Comparison of ENCODE assay signal across 13 cellular contexts in the genomic region with DNA sequence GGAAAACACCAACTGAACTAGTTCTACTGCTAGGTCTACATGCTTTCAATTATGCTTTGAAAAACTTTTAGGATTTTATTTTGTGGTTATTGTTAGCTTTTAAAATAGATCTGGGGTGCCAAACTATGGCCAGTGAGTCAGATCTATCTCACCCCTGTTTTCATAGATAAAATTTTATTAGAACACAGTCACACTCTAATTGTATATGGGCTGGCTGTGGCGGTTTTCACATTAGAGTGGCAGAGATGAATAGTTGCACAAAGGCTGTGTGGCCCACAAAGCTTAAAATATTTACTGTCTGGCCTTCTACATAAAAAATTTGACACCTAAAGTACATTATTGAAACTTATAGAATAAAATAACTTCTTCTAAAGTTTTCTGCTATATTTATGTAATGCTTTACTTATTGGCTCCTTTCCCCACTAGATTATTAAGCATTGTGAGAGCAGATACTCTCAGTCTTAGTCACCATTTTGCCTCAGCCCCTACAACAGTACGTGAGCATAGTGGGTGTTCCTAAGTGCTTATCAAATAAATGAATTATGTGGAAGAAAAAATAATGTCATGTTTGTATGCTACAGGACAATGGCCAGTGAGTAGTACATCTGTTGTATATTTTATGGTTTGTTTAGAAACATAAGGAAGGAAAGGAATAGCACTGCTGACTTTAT. TPM values are rescaled to one million over a fixed set of nuclear protein-coding genes. Genes with fewer than 3 reads are reported as not detected.
DNase-seq lines count a peak whose midpoint lies in the region; ATAC-seq, FAIRE-seq and TF ChIP-seq lines count a peak whose summit lies in the region.
"Had no signal": no experiment of that assay in that cellular context is flagged by ENCODE, and none has a peak within 500 bp of the region (broad histone marks: within the 10 kb centered on the region; RNA-seq: fewer than 3 reads in every experiment).

No MANE protein-coding gene starts in this region.

- H3K9me3 ChIP-seq in astrocyte (ENCODE audit: insufficient read depth, low read depth, low read length) (no peaks in the 10 kb centered on the region), osteoblast (ENCODE audit: low read depth, low read length) (no peaks in the 10 kb centered on the region)
- H3K9me3 ChIP-seq: esophagus muscularis mucosa had no signal

- H3K4me1 ChIP-seq in astrocyte (ENCODE audit: insufficient read depth, low read length) = peaks cover 14% of the 10 kb centered on the region
- peaks cover 18% of the 10 kb centered on the region for H3K4me1 ChIP-seq in osteoblast (ENCODE audit: insufficient read depth, low read length)

- CTCF ChIA-PET in activated CD8-positive, alpha-beta T cell treated with anti-CD3 and anti-CD28 coated beads, Interleukin-2, amount 10 ng/mL, durations not matched to agents 7 days and 5 days (lab: Charles Lee) = interaction anchor here (1.3 kb wide), 1 partner anchor 13 kb away, joined by 3 read pairs; no protein-coding TSS in a partner anchor

- H3K4me2 ChIP-seq in astrocyte (ENCODE audit: low read length) = peak overlapping the region; percentile 10
- H3K4me2 ChIP-seq in osteoblast (ENCODE audit: insufficient read depth, low read length) = peak overlapping the region; percentile 22

- H3K27me3 Mint-ChIP-seq in astrocyte (ENCODE audit: low read depth, unreplicated experiment) (no peaks in the 10 kb centered on the region), endothelial cell (ENCODE audit: unreplicated experiment) (peaks cover 9% of the 10 kb centered on the region)
- H3K27me3 Mint-ChIP-seq in activated CD8-positive, alpha-beta T cell treated with anti-CD3 and anti-CD28 coated beads, Interleukin-2, amount 10 ng/mL, durations not matched to agents 7 days and 5 days (ENCODE audit: low read depth) = no peaks in the 10 kb centered on the region
- H3K27me3 Mint-ChIP-seq: activated CD4-positive, alpha-beta T cell treated with anti-CD3 and anti-CD28 coated beads, Interleukin-2, amount 10 ng/mL, durations not matched to agents 7 days and 5 days; activated naive CD8-positive, alpha-beta T cell treated with anti-CD3 and anti-CD28 coated beads, Interleukin-2, amount 50 U/mL, for 24 hours had no signal

- H3K9ac ChIP-seq in astrocyte (ENCODE audit: low read length) = no peak overlapping the region

- H3K9me3 Mint-ChIP-seq in astrocyte (ENCODE audit: unreplicated experiment) = no peaks in the 10 kb centered on the region
- no peaks in the 10 kb centered on the region for H3K9me3 Mint-ChIP-seq in endothelial cell (ENCODE audit: unreplicated experiment)
- H3K9me3 Mint-ChIP-seq in activated CD8-positive, alpha-beta T cell treated with anti-CD3 and anti-CD28 coated beads, Interleukin-2, amount 10 ng/mL, durations not matched to agents 7 days and 5 days (ENCODE audit: insufficient read depth) = no peaks in the 10 kb centered on the region
- H3K9me3 Mint-ChIP-seq: activated CD4-positive, alpha-beta T cell treated with anti-CD3 and anti-CD28 coated beads, Interleukin-2, amount 10 ng/mL, durations not matched to agents 7 days and 5 days; activated naive CD8-positive, alpha-beta T cell treated with anti-CD3 and anti-CD28 coated beads, Interleukin-2, amount 50 U/mL, for 24 hours had no signal

- H3K79me2 ChIP-seq in astrocyte (ENCODE audit: insufficient read depth, low read length) (peaks cover 23% of the 10 kb centered on the region), osteoblast (ENCODE audit: insufficient read depth, low read length) (peaks cover 27% of the 10 kb centered on the region)

- FAIRE-seq in astrocyte (lab: Jason Lieb, UNC) = peak; percentile 13

- no peak overlapping the region for H3K4me3 Mint-ChIP-seq in astrocyte (ENCODE audit: unreplicated experiment)
- H3K4me3 Mint-ChIP-seq in endothelial cell (ENCODE audit: unreplicated experiment) = no peak overlapping the region
- H3K4me3 Mint-ChIP-seq in activated CD8-positive, alpha-beta T cell treated with anti-CD3 and anti-CD28 coated beads, Interleukin-2, amount 10 ng/mL, durations not matched to agents 7 days and 5 days = no peak overlapping the region
- H3K4me3 Mint-ChIP-seq: activated CD4-positive, alpha-beta T cell treated with anti-CD3 and anti-CD28 coated beads, Interleukin-2, amount 10 ng/mL, durations not matched to agents 7 days and 5 days; activated naive CD8-positive, alpha-beta T cell treated with anti-CD3 and anti-CD28 coated beads, Interleukin-2, amount 50 U/mL, for 24 hours had no signal

- DNase-seq in astrocyte (ENCODE audit: low read depth) (peak; percentile 80), osteoblast (ENCODE audit: insufficient read length, low spot score, missing footprints) (peak; percentile 85), endothelial cell (ENCODE audit: low spot score) (no peak), NCI-H510A (lab: John Stamatoyannopoulos, UW) (no peak)
- no peak for DNase-seq in stimulated activated CD4-positive, alpha-beta T cell treated with anti-CD3 and anti-CD28 coated beads, Interleukin-2, amount 100 ng/mL, for 24 hours
- DNase-seq in activated CD8-positive, alpha-beta T cell treated with anti-CD3 and anti-CD28 coated beads, Interleukin-2, amount 10 ng/mL, durations not matched to agents 7 days and 5 days = no peak
- DNase-seq: activated CD4-positive, alpha-beta T cell treated with anti-CD3 and anti-CD28 coated beads, Interleukin-2, amount 10 ng/mL, durations not matched to agents 7 days and 5 days; activated naive CD8-positive, alpha-beta T cell treated with anti-CD3 and anti-CD28 coated beads, Interleukin-2, amount 50 U/mL, for 24 hours; DMS79; NCI-H187 had no signal

- H3K27me3 ChIP-seq in astrocyte (ENCODE audit: insufficient read depth, low read length) = no peaks in the 10 kb centered on the region
- H3K27me3 ChIP-seq in osteoblast (ENCODE audit: insufficient read depth, low read length) = no peaks in the 10 kb centered on the region
- H3K27me3 ChIP-seq: esophagus muscularis mucosa had no signal

- H3K36me3 Mint-ChIP-seq in astrocyte (ENCODE audit: low read depth, unreplicated experiment) (no peaks in the 10 kb centered on the region), endothelial cell (ENCODE audit: low read depth, unreplicated experiment) (peaks cover 4% of the 10 kb centered on the region)
- H3K36me3 Mint-ChIP-seq in activated CD8-positive, alpha-beta T cell treated with anti-CD3 and anti-CD28 coated beads, Interleukin-2, amount 10 ng/mL, durations not matched to agents 7 days and 5 days (ENCODE audit: low read depth) = peaks cover 29% of the 10 kb centered on the region

- H3K4me1 Mint-ChIP-seq in astrocyte (ENCODE audit: low read depth, unreplicated experiment) (peaks cover 16% of the 10 kb centered on the region), endothelial cell (ENCODE audit: unreplicated experiment) (peaks cover 16% of the 10 kb centered on the region)
- peaks cover 17% of the 10 kb centered on the region for H3K4me1 Mint-ChIP-seq in activated CD8-positive, alpha-beta T cell treated with anti-CD3 and anti-CD28 coated beads, Interleukin-2, amount 10 ng/mL, durations not matched to agents 7 days and 5 days (ENCODE audit: low read depth)

- H3K27ac ChIP-seq in astrocyte (ENCODE audit: low read depth, low read length) = peak overlapping the region; percentile 7
- peak overlapping the region; percentile 2 for H3K27ac ChIP-seq in osteoblast (ENCODE audit: low read depth, low read length)
- H3K27ac ChIP-seq: esophagus muscularis mucosa had no signal

- H3K27ac Mint-ChIP-seq in astrocyte (ENCODE audit: unreplicated experiment) (no peak overlapping the region), endothelial cell (ENCODE audit: unreplicated experiment) (no peak overlapping the region)
- H3K27ac Mint-ChIP-seq in activated CD8-positive, alpha-beta T cell treated with anti-CD3 and anti-CD28 coated beads, Interleukin-2, amount 10 ng/mL, durations not matched to agents 7 days and 5 days = no peak overlapping the region
- H3K27ac Mint-ChIP-seq: activated CD4-positive, alpha-beta T cell treated with anti-CD3 and anti-CD28 coated beads, Interleukin-2, amount 10 ng/mL, durations not matched to agents 7 days and 5 days; activated naive CD8-positive, alpha-beta T cell treated with anti-CD3 and anti-CD28 coated beads, Interleukin-2, amount 50 U/mL, for 24 hours had no signal

- ATAC-seq in GM18870 (IDR thresholded peaks at IDR 0.05; ENCODE audit: unreplicated experiment) = peak; percentile 40
- ATAC-seq in HG02973 (IDR thresholded peaks at IDR 0.05; ENCODE audit: unreplicated experiment) = peak; percentile 43
- ATAC-seq in activated CD8-positive, alpha-beta T cell treated with anti-CD3 and anti-CD28 coated beads, Interleukin-2, amount 10 ng/mL, durations not matched to agents 7 days and 5 days = no peak
- ATAC-seq: activated naive CD8-positive, alpha-beta T cell treated with anti-CD3 and anti-CD28 coated beads, Interleukin-2, amount 50 U/mL, for 24 hours had no signal

- H3K36me3 ChIP-seq in astrocyte (ENCODE audit: insufficient read depth, low read length) = peaks cover 4% of the 10 kb centered on the region
- H3K36me3 ChIP-seq in osteoblast (ENCODE audit: insufficient read depth, low read length) = peaks cover 1% of the 10 kb centered on the region

- H2AFZ ChIP-seq in astrocyte (ENCODE audit: low read depth, low read length) = no peak overlapping the region
- H2AFZ ChIP-seq in osteoblast (ENCODE audit: low read length) = no peak overlapping the region

- POLR2A ChIA-PET in activated CD8-positive, alpha-beta T cell treated with anti-CD3 and anti-CD28 coated beads, Interleukin-2, amount 10 ng/mL, durations not matched to agents 7 days and 5 days (lab: Charles Lee) = interaction anchor here (0.6 kb wide), 1 partner anchor 282 kb away, joined by 3 read pairs; no protein-coding TSS in a partner anchor

- H4K20me1 ChIP-seq in astrocyte (ENCODE audit: insufficient read depth, low read length) (peaks cover 9% of the 10 kb centered on the region), osteoblast (ENCODE audit: insufficient read depth, low read length) (no peaks in the 10 kb centered on the region)

- no peak overlapping the region for H3K4me3 ChIP-seq in astrocyte (ENCODE audit: insufficient read depth, low read depth, low read length)
- H3K4me3 ChIP-seq in osteoblast (ENCODE audit: insufficient read depth, low read length) = no peak overlapping the region
- H3K4me3 ChIP-seq: esophagus muscularis mucosa had no signal

- no peak for TF ChIP-seq CTCF in astrocyte (IDR thresholded peaks at IDR 0.05; ENCODE audit: insufficient read depth, low read depth, low read length)
- no peak for TF ChIP-seq CTCF in osteoblast (IDR thresholded peaks at IDR 0.05; ENCODE audit: extremely low read depth, low read depth, low read length)
- TF ChIP-seq CTCF in endothelial cell (IDR thresholded peaks at IDR 0.05; ENCODE audit: unreplicated experiment) = no peak

RNA-seq across cellular contexts. Expression of gene SUV39H2, which starts 5.4 kb away (rescaled TPM):
- total RNA-seq in astrocyte (10.6 and 13.8 TPM in 2 replicates), osteoblast (5.3 and 6.9 TPM in 2 replicates), endothelial cell (ENCODE audit: unreplicated experiment) (15.6 TPM)
- 10 to 100 TPM; 34.3 to 34.6 TPM for total RNA-seq in activated CD8-positive, alpha-beta T cell treated with anti-CD3 and anti-CD28 coated beads, Interleukin-2, amount 10 ng/mL, durations not matched to agents 7 days and 5 days

RNA-seq across cellular contexts. Expression of gene HSPA14, which starts 35.1 kb away (rescaled TPM):
- total RNA-seq in astrocyte (12.8 and 13.3 TPM in 2 replicates), osteoblast (11.9 and 12.7 TPM in 2 replicates), endothelial cell (ENCODE audit: unreplicated experiment) (14.2 TPM)
- total RNA-seq in activated CD8-positive, alpha-beta T cell treated with anti-CD3 and anti-CD28 coated beads, Interleukin-2, amount 10 ng/mL, durations not matched to agents 7 days and 5 days = 10 to 100 TPM; 28.9 to 31.4 TPM

RNA-seq across cellular contexts. Expression of gene MSANTD7, which starts 35.1 kb away (rescaled TPM):
- total RNA-seq in astrocyte = 15.1 and 16.0 TPM in 2 replicates
- total RNA-seq in osteoblast = 17.7 and 22.4 TPM in 2 replicates
- 17.9 TPM for total RNA-seq in endothelial cell (ENCODE audit: unreplicated experiment)
- 10 to 100 TPM; 21.8 to 22.5 TPM for total RNA-seq in activated CD8-positive, alpha-beta T cell treated with anti-CD3 and anti-CD28 coated beads, Interleukin-2, amount 10 ng/mL, durations not matched to agents 7 days and 5 days

RNA-seq across cellular contexts. Expression of gene CDNF, which starts 35.4 kb away (rescaled TPM):
- 1.4 and 2.0 TPM in 2 replicates for total RNA-seq in astrocyte
- 1.8 TPM in 2 replicates for total RNA-seq in osteoblast
- total RNA-seq in endothelial cell (ENCODE audit: unreplicated experiment) = 1.9 TPM
- 1 to 10 TPM in 1 of 2 experiments, under 1 TPM in 1; 0.89 to 1.2 TPM for total RNA-seq in activated CD8-positive, alpha-beta T cell treated with anti-CD3 and anti-CD28 coated beads, Interleukin-2, amount 10 ng/mL, durations not matched to agents 7 days and 5 days

Comparison
In these comparisons a context has a peak if more than half of its experiments do, and no peak if none do; other contexts are left out.
1. DNase-seq: peak in astrocyte (single experiment) and osteoblast (single experiment); none in stimulated activated CD4-positive, alpha-beta T cell treated with anti-CD3 and anti-CD28 coated beads, Interleukin-2, amount 100 ng/mL, for 24 hours (0 of 2), endothelial cell (single experiment), NCI-H510A (single experiment) and activated CD8-positive, alpha-beta T cell treated with anti-CD3 and anti-CD28 coated beads, Interleukin-2, amount 10 ng/mL, durations not matched to agents 7 days and 5 days (single experiment).